ENCODE assay signal across 36 cellular contexts in genomic region chr19:43905897-43906296, GRCh38. TPM values are rescaled to one million over a fixed set of nuclear protein-coding genes. Genes with fewer than 3 reads are reported as not detected.
"Had no signal": no experiment of that assay in that cellular context is flagged by ENCODE, and none has a peak within 500 bp of the region (broad histone marks: within the 10 kb centered on the region; RNA-seq: fewer than 3 reads in every experiment).

No MANE protein-coding gene starts in this region.

- H3K4me3 ChIP-seq: MG63 had no signal

- DNase-seq: Karpas-422, Kasumi-1, KG1, MG63, MM.1S, MV-4-11, NCI-H1048, NCI-H1092, NCI-H1092 treated with DMSO at 0.1 percent for 48 hours, NCI-H1105, NCI-H1105 treated with DMSO at 0.1 percent for 48 hours, NCI-H1417, NCI-H1417 treated with DMSO at 0.1 percent for 48 hours, NCI-H1436, NCI-H1436 treated with DMSO at 0.1 percent for 48 hours, NCI-H146, NCI-H1694, NCI-H1694 treated with DMSO at 0.1 percent for 48 hours, NCI-H187, NCI-H187 treated with DMSO at 0.1 percent for 48 hours, NCI-H1930, NCI-H2029, NCI-H2029 treated with DMSO at 0.1 percent for 48 hours, NCI-H2081, NCI-H2081 treated with DMSO at 0.1 percent for 48 hours, NCI-H2107, NCI-H2171, NCI-H2171 treated with DMSO at 0.1 percent for 48 hours, NCI-H2227 treated with DMSO at 0.1 percent for 48 hours, NCI-H226, NCI-H345, NCI-H446, NCI-H446 treated with DMSO at 0.1 percent for 48 hours, NCI-H510A had no signal

- H3K9ac ChIP-seq: KMS-11 had no signal

- H3K36me3 ChIP-seq: MG63 had no signal

- H3K27ac ChIP-seq: KMS-11 had no signal

- H3K27me3 ChIP-seq: MG63 had no signal

RNA-seq across cellular contexts. Expression of gene ZNF404, which starts 22.1 kb away (rescaled TPM):
- total RNA-seq: NCI-H460 had no signal
